ENCODE assay signal across 19 cellular contexts in the genomic region with DNA sequence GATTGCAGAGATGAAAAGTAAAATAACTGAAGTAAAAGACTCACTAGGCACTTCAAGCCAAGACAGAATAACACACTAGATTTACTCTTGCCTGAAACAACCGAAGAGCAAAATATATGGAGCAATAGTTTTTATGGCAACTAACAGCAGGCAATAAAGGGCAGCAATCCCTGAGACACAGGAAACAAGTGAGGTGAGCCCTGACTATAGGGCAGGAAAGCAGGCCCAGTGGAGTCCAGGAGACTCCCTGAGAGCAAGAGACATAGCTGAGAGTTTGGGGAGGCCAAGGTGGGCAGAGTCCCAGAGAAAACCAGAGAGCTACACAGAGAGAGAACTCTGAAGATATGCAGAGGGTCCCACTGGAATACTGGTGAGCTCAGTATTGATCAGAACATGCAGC. TPM values are rescaled to one million over a fixed set of nuclear protein-coding genes. Genes with fewer than 3 reads are reported as not detected.
DNase-seq lines count a peak whose midpoint lies in the region; ATAC-seq, FAIRE-seq and TF ChIP-seq lines count a peak whose summit lies in the region.
"Had no signal": no experiment of that assay in that cellular context is flagged by ENCODE, and none has a peak within 500 bp of the region (broad histone marks: within the 10 kb centered on the region; RNA-seq: fewer than 3 reads in every experiment).

No MANE protein-coding gene starts in this region.

- H3K36me3 ChIP-seq in small intestine (ENCODE audit: control insufficient read depth in 2 of 2, insufficient read depth in 2 of 2, low read length in 2 of 2) = peaks cover 7 to 8% of the 10 kb centered on the region in 2 donors

- peaks cover 20 to 44% of the 10 kb centered on the region in 2 donors for H3K36me3 Mint-ChIP-seq in activated T-cell treated with anti-CD3 and anti-CD28 coated beads, Interleukin-2, amount 50 U/mL, for 72 hours (ENCODE audit: insufficient read depth in 2 of 2)
- peaks cover 67% of the 10 kb centered on the region for H3K36me3 Mint-ChIP-seq in activated T-helper 2 cell treated with anti-CD3 and anti-CD28 coated beads, Interferon-gamma antibody, Interleukin-2, Interleukin-4, amounts not matched to agents 10 μg/mL and 5 μg/mL and 100 μg/mL, durations not matched to agents 14 hours and 24 hours and 36 hours (ENCODE audit: low read depth)
- H3K36me3 Mint-ChIP-seq in progenitor cell of endocrine pancreas (ENCODE audit: insufficient read depth) = peaks cover 28% of the 10 kb centered on the region

- H3K27ac ChIP-seq in small intestine (ENCODE audit: low read depth in 1 of 2, low read length in 1 of 2) = peak overlapping the region in 1 of 2 donors; percentile 24
- H3K27ac ChIP-seq: BLaER1 treated with 17β-estradiol and CSF1 and Interleukin-3, amounts not matched to agents 10 nM and 100 nM had no signal

- H3K9me3 ChIP-seq in small intestine (ENCODE audit: control insufficient read depth, low read depth) = no peaks in the 10 kb centered on the region

- FAIRE-seq in small intestine (lab: Jason Lieb, UNC) = no peak
- FAIRE-seq: D721Med, GM12891 had no signal

- no peaks in the 10 kb centered on the region for H3K9me3 Mint-ChIP-seq in activated T-cell treated with anti-CD3 and anti-CD28 coated beads, Interleukin-2, amount 50 U/mL, for 72 hours
- peaks cover 4% of the 10 kb centered on the region for H3K9me3 Mint-ChIP-seq in activated T-helper 2 cell treated with anti-CD3 and anti-CD28 coated beads, Interferon-gamma antibody, Interleukin-2, Interleukin-4, amounts not matched to agents 10 μg/mL and 5 μg/mL and 100 μg/mL, durations not matched to agents 14 hours and 24 hours and 36 hours
- H3K9me3 Mint-ChIP-seq in progenitor cell of endocrine pancreas (ENCODE audit: low read depth) = peaks cover 4% of the 10 kb centered on the region
- H3K9me3 Mint-ChIP-seq: CD4-positive, alpha-beta T cell; H9 had no signal

- no peak for TF ChIP-seq CTCF in progenitor cell of endocrine pancreas (IDR thresholded peaks at IDR 0.05; ENCODE audit: unreplicated experiment)

- no peak for ATAC-seq in activated T-cell treated with anti-CD3 and anti-CD28 coated beads, Interleukin-2, amount 50 U/mL, for 72 hours (replicated peaks in 1 of 2)
- peak; percentile 100 for ATAC-seq in left colon
- no peak for ATAC-seq in left ventricle myocardium superior

- DNase-seq in activated T-cell treated with anti-CD3 and anti-CD28 coated beads, Interleukin-2, amount 50 U/mL, for 72 hours = no peak
- no peak for DNase-seq in activated T-cell treated with anti-CD3 and anti-CD28 coated beads, Interleukin-2, amount 50 U/mL, for 48 hours
- DNase-seq in activated T-helper 2 cell treated with anti-CD3 and anti-CD28 coated beads, Interferon-gamma antibody, Interleukin-2, Interleukin-4, amounts not matched to agents 10 μg/mL and 5 μg/mL and 100 μg/mL, durations not matched to agents 14 hours and 24 hours and 36 hours (ENCODE audit: low spot score) = no peak
- DNase-seq in left colon (peak; percentile 34 to 52), small intestine (peak; percentile 75), left ventricle myocardium superior (no peak), T-helper 9 cell (no peak), progenitor cell of endocrine pancreas (ENCODE audit: low spot score, unreplicated experiment) (no peak)
- DNase-seq: 8988T; CD4-positive, alpha-beta T cell; DMS153; DMS79 treated with DMSO at 0.1 percent for 48 hours; EL; GOT3; H9 had no signal

- WGBS in small intestine, 3 donors = 10 to 65% (median 64%) methylated on average over 1 of the region's 1 CpG

- H3K27me3 ChIP-seq in small intestine (ENCODE audit: control insufficient read depth in 2 of 2, insufficient read depth in 2 of 2, low read length in 2 of 2) = no peaks in the 10 kb centered on the region
- H3K27me3 ChIP-seq: BLaER1 treated with 17β-estradiol and CSF1 and Interleukin-3, amounts not matched to agents 10 nM and 100 nM had no signal

- H3K4me3 Mint-ChIP-seq in activated T-cell treated with anti-CD3 and anti-CD28 coated beads, Interleukin-2, amount 50 U/mL, for 72 hours = no peak overlapping the region
- no peak overlapping the region for H3K4me3 Mint-ChIP-seq in activated T-helper 2 cell treated with anti-CD3 and anti-CD28 coated beads, Interferon-gamma antibody, Interleukin-2, Interleukin-4, amounts not matched to agents 10 μg/mL and 5 μg/mL and 100 μg/mL, durations not matched to agents 14 hours and 24 hours and 36 hours (ENCODE audit: low read depth)
- H3K4me3 Mint-ChIP-seq in progenitor cell of endocrine pancreas (ENCODE audit: low read depth) = no peak overlapping the region
- H3K4me3 Mint-ChIP-seq: CD4-positive, alpha-beta T cell; H9 had no signal

- peaks cover 0 to 2% of the 10 kb centered on the region in 2 donors for H3K4me1 ChIP-seq in small intestine (ENCODE audit: control insufficient read depth in 2 of 2, insufficient read depth in 1 of 2, low read depth in 1 of 2, low read length in 1 of 2)

- no peak overlapping the region for H3K4me3 ChIP-seq in small intestine (ENCODE audit: low read depth in 1 of 2, low read length in 2 of 2)
- H3K4me3 ChIP-seq: BLaER1 treated with 17β-estradiol and CSF1 and Interleukin-3, amounts not matched to agents 10 nM and 100 nM had no signal

- peak overlapping the region; percentile 18 for H3K27ac Mint-ChIP-seq in activated T-cell treated with anti-CD3 and anti-CD28 coated beads, Interleukin-2, amount 50 U/mL, for 72 hours
- H3K27ac Mint-ChIP-seq in activated T-helper 2 cell treated with anti-CD3 and anti-CD28 coated beads, Interferon-gamma antibody, Interleukin-2, Interleukin-4, amounts not matched to agents 10 μg/mL and 5 μg/mL and 100 μg/mL, durations not matched to agents 14 hours and 24 hours and 36 hours = peak overlapping the region; percentile 14
- no peak overlapping the region for H3K27ac Mint-ChIP-seq in progenitor cell of endocrine pancreas
- H3K27ac Mint-ChIP-seq: CD4-positive, alpha-beta T cell; H9 had no signal

- H3K4me1 Mint-ChIP-seq in activated T-cell treated with anti-CD3 and anti-CD28 coated beads, Interleukin-2, amount 50 U/mL, for 72 hours (ENCODE audit: low read depth) = peaks cover 7% of the 10 kb centered on the region
- H3K4me1 Mint-ChIP-seq in activated T-helper 2 cell treated with anti-CD3 and anti-CD28 coated beads, Interferon-gamma antibody, Interleukin-2, Interleukin-4, amounts not matched to agents 10 μg/mL and 5 μg/mL and 100 μg/mL, durations not matched to agents 14 hours and 24 hours and 36 hours (ENCODE audit: low read depth) = peaks cover 4% of the 10 kb centered on the region
- H3K4me1 Mint-ChIP-seq in progenitor cell of endocrine pancreas (ENCODE audit: low read depth) = no peaks in the 10 kb centered on the region
- H3K4me1 Mint-ChIP-seq: H9 had no signal

- no peaks in the 10 kb centered on the region for H3K27me3 Mint-ChIP-seq in activated T-cell treated with anti-CD3 and anti-CD28 coated beads, Interleukin-2, amount 50 U/mL, for 72 hours (ENCODE audit: low read depth)
- no peaks in the 10 kb centered on the region for H3K27me3 Mint-ChIP-seq in activated T-helper 2 cell treated with anti-CD3 and anti-CD28 coated beads, Interferon-gamma antibody, Interleukin-2, Interleukin-4, amounts not matched to agents 10 μg/mL and 5 μg/mL and 100 μg/mL, durations not matched to agents 14 hours and 24 hours and 36 hours (ENCODE audit: low read depth)
- H3K27me3 Mint-ChIP-seq in progenitor cell of endocrine pancreas = no peaks in the 10 kb centered on the region
- H3K27me3 Mint-ChIP-seq: CD4-positive, alpha-beta T cell had no signal

- intact Hi-C loops in activated T-helper 2 cell treated with anti-CD3 and anti-CD28 coated beads, Interferon-gamma antibody, Interleukin-2, Interleukin-4, amounts not matched to agents 10 μg/mL and 5 μg/mL and 100 μg/mL, durations not matched to agents 14 hours and 24 hours and 36 hours (cut with micrococcal nuclease) = no loop called here
- intact Hi-C loops in left colon (cut with DNase I, micrococcal nuclease) (no loop called here), left ventricle myocardium superior (cut with micrococcal nuclease) (no loop called here)

RNA-seq across cellular contexts. Expression of a gene that starts 18.8 kb away (rescaled TPM):
- total RNA-seq in activated T-cell treated with anti-CD3 and anti-CD28 coated beads, Interleukin-2, amount 50 U/mL, for 72 hours = 10 to 100 TPM; 31.5 to 46.3 TPM
- total RNA-seq in activated T-helper 2 cell treated with anti-CD3 and anti-CD28 coated beads, Interferon-gamma antibody, Interleukin-2, Interleukin-4, amounts not matched to agents 10 μg/mL and 5 μg/mL and 100 μg/mL, durations not matched to agents 14 hours and 24 hours and 36 hours = 47.7 and 49.8 TPM in 2 replicates
- total RNA-seq in left colon (10 to 100 TPM; 19.2 to 27.3 TPM), left ventricle myocardium superior (18.5 TPM), progenitor cell of endocrine pancreas (18.5 and 19.3 TPM in 2 replicates)
- polyA plus RNA-seq in small intestine = 10 to 100 TPM in 2 of 3 donors, 1 to 10 TPM in 1; 9.2 to 31.9 (median 11.9) TPM

RNA-seq across cellular contexts. Expression of a gene that starts 34.4 kb away (rescaled TPM):
- total RNA-seq in activated T-cell treated with anti-CD3 and anti-CD28 coated beads, Interleukin-2, amount 50 U/mL, for 72 hours = not detected
- total RNA-seq in activated T-helper 2 cell treated with anti-CD3 and anti-CD28 coated beads, Interferon-gamma antibody, Interleukin-2, Interleukin-4, amounts not matched to agents 10 μg/mL and 5 μg/mL and 100 μg/mL, durations not matched to agents 14 hours and 24 hours and 36 hours = 0.18 TPM in 1 of 2 replicates, not detected in the other
- total RNA-seq in left colon (under 1 TPM in 1 of 2 donors, not detected in 1; 0.25 TPM), left ventricle myocardium superior (0.25 TPM), progenitor cell of endocrine pancreas (0.74 and 0.98 TPM in 2 replicates)
- polyA plus RNA-seq in small intestine = under 1 TPM in 1 of 3 donors, not detected in 2; 0.07 TPM
- total RNA-seq: CD4-positive, alpha-beta T cell; H9; HT1080 had no signal

Comparison
In these comparisons a context has a peak if more than half of its experiments do, and no peak if none do; other contexts are left out.
1. DNase-seq: peak in left colon (2 of 2) and small intestine (single experiment); none in activated T-cell treated with anti-CD3 and anti-CD28 coated beads, Interleukin-2, amount 50 U/mL, for 72 hours (0 of 2), activated T-cell treated with anti-CD3 and anti-CD28 coated beads, Interleukin-2, amount 50 U/mL, for 48 hours (0 of 2), activated T-helper 2 cell treated with anti-CD3 and anti-CD28 coated beads, Interferon-gamma antibody, Interleukin-2, Interleukin-4, amounts not matched to agents 10 μg/mL and 5 μg/mL and 100 μg/mL, durations not matched to agents 14 hours and 24 hours and 36 hours (single experiment), left ventricle myocardium superior (single experiment), T-helper 9 cell (single experiment) and progenitor cell of endocrine pancreas (single experiment).